Comparison of ENCODE assay signal across 29 cellular contexts in genomic region chr6:81246200-81246599, GRCh38.
"Had no signal": no experiment of that assay in that cellular context is flagged by ENCODE, and none has a peak within 500 bp of the region (broad histone marks: within the 10 kb centered on the region; RNA-seq: fewer than 3 reads in every experiment).

No MANE protein-coding gene starts in this region.

- ATAC-seq: activated CD8-positive, alpha-beta memory T cell treated with anti-CD3 and anti-CD28 coated beads, Interleukin-2, amount 10 ng/mL, durations not matched to agents 7 days and 5 days; activated CD8-positive, alpha-beta T cell treated with anti-CD3 and anti-CD28 coated beads, Interleukin-2, amount 10 ng/mL, durations not matched to agents 7 days and 5 days; activated naive CD8-positive, alpha-beta T cell treated with anti-CD3 and anti-CD28 coated beads, Interleukin-2, amount 50 U/mL, for 24 hours had no signal

- H3K36me3 ChIP-seq: ascending aorta, cardiac muscle cell had no signal

- H3K27ac ChIP-seq: ascending aorta, cardiac muscle cell, VCaP had no signal

- DNase-seq: activated B cell treated with CpG ODN at 0.5 μM for 24 hours; activated CD4-positive, alpha-beta memory T cell treated with anti-CD3 and anti-CD28 coated beads for 36 hours; activated CD4-positive, alpha-beta T cell treated with anti-CD3 and anti-CD28 coated beads for 4 hours; activated CD4-positive, alpha-beta T cell treated with anti-CD3 and anti-CD28 coated beads, Interleukin-2, amount 10 ng/mL, durations not matched to agents 24 days and 14 days; activated CD4-positive, alpha-beta T cell treated with anti-CD3 and anti-CD28 coated beads, Interleukin-2, amount 50 U/mL, for 1 hour; activated CD4-positive, alpha-beta T cell treated with anti-CD3 and anti-CD28 coated beads, Interleukin-2, amount 50 U/mL, for 4 hours; activated CD4-positive, CD25-positive, alpha-beta regulatory T cell treated with anti-CD3 and anti-CD28 coated beads, Interleukin-2, amount 50 U/mL, for 72 hours; activated CD8-positive, alpha-beta memory T cell treated with anti-CD3 and anti-CD28 coated beads for 24 hours; activated CD8-positive, alpha-beta memory T cell treated with anti-CD3 and anti-CD28 coated beads, Interleukin-2, amount 10 ng/mL, durations not matched to agents 7 days and 5 days; activated CD8-positive, alpha-beta memory T cell treated with anti-CD3 and anti-CD28 coated beads, Interleukin-2, amount 50 U/mL, for 48 hours; activated CD8-positive, alpha-beta T cell treated with anti-CD3 and anti-CD28 coated beads, Interleukin-2, amount 10 ng/mL, durations not matched to agents 7 days and 5 days; activated effector memory CD4-positive, alpha-beta T cell treated with Interleukin-2 at 50 U/mL for 16 hours; activated gamma-delta T cell; activated naive CD4-positive, alpha-beta T cell treated with anti-CD3 and anti-CD28 coated beads, Interleukin-2, amount 10 ng/mL, durations not matched to agents 7 days and 5 days; activated naive CD4-positive, alpha-beta T cell treated with Interleukin-2 at 50 U/mL for 16 hours; activated naive CD8-positive, alpha-beta T cell treated with anti-CD3 and anti-CD28 coated beads, Interleukin-2, amount 10 ng/mL, durations not matched to agents 7 days and 5 days; activated naive CD8-positive, alpha-beta T cell treated with anti-CD3 and anti-CD28 coated beads, Interleukin-2, amount 50 U/mL, for 24 hours; activated T-cell treated with anti-CD3 and anti-CD28 coated beads, Interleukin-2, amount 50 U/mL, for 24 hours; activated T-cell treated with anti-CD3 and anti-CD28 coated beads, Interleukin-2, amount 50 U/mL, for 48 hours; amygdala; anterior cingulate cortex; caudate nucleus; cerebellar nuclear complex; T-helper 1 cell; T-helper 2 cell; T-helper 9 cell had no signal

- H3K4me1 ChIP-seq: ascending aorta had no signal

- H3K27me3 ChIP-seq: ascending aorta, cardiac muscle cell had no signal

- H3K4me3 ChIP-seq: ascending aorta, cardiac muscle cell had no signal
